In genomic region chr5:76451046-76451701, GRCh38 we compare ENCODE assay signal across 1 cellular context.
TF ChIP-seq lines count a peak whose summit lies in the region.

No MANE protein-coding gene starts in this region.

TF ChIP-seq in GM12878, 131 proteins besides CTCF, POLR2A, EP300 and RAD21:
- TF ChIP-seq TCF7 (IDR thresholded peaks at IDR 0.05; ENCODE audit: borderline replicate concordance) (peak; percentile 52; the same call in 1 of the 2 replicates), SIN3A (IDR thresholded peaks at IDR 0.05; ENCODE audit: low read depth, low read length) (no peak), MTA3 (IDR thresholded peaks at IDR 0.05; ENCODE audit: borderline replicate concordance, low read length) (no peak), FOXM1 (IDR thresholded peaks at IDR 0.05; ENCODE audit: low read depth, low read length) (no peak), STAT3 (IDR thresholded peaks at IDR 0.05; ENCODE audit: low read depth, low read length) (no peak), SMC3 (IDR thresholded peaks at IDR 0.05; ENCODE audit: borderline replicate concordance, low read length) (no peak), TAF1 (IDR thresholded peaks at IDR 0.05; ENCODE audit: borderline replicate concordance, low read depth, low read length) (no peak), YY1 (IDR thresholded peaks at IDR 0.05; ENCODE audit: low read depth, low read length) (no peak), ZBED1 (IDR thresholded peaks at IDR 0.05; ENCODE audit: borderline replicate concordance) (no peak), ZBTB33 (IDR thresholded peaks at IDR 0.05) (no peak), BCL11A (IDR thresholded peaks at IDR 0.05; ENCODE audit: low read depth, low read length) (no peak), SIX5 (IDR thresholded peaks at IDR 0.05; ENCODE audit: low read depth, low read length, severe bottlenecking) (no peak), SPI1 (IDR thresholded peaks at IDR 0.05; ENCODE audit: borderline replicate concordance, insufficient read depth, low read depth, low read length) (peak; percentile 71)
TF ChIP-seq in GM12878: peak in this region for 2.
